Comparison of ENCODE assay signal across 30 cellular contexts in the genomic region with DNA sequence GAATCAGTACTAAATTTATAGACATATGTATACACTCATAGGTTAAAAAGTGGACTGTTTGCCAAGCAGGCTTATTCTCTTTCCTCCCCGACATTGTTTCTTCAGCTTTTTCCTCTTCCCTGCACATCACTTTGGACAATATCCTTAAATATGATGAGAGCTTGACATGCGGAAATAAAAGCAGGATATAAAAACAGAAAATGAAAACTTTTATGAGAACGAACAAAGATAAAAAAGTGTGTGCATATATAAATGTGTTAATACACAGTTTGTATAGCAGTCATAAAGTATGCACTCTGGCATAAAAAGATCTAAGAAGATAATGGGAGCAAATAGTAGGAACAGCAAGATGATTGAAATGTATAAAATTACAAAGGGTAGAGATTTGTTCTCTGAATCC.
"Had no signal": no experiment of that assay in that cellular context is flagged by ENCODE, and none has a peak within 500 bp of the region (broad histone marks: within the 10 kb centered on the region; RNA-seq: fewer than 3 reads in every experiment).

No MANE protein-coding gene starts in this region.

- H3K4me1 Mint-ChIP-seq: immature natural killer cell, nephron, neural crest cell had no signal

- FAIRE-seq: kidney, pancreas had no signal

- H3K27ac Mint-ChIP-seq: immature natural killer cell; naive thymus-derived CD8-positive, alpha-beta T cell; nephron; stimulated activated naive B cell treated with anti-CD40 and anti-IgM and Interleukin-4, amounts not matched to agents 10 μg/mL and 1 μg/mL and 100 μg/mL, for 72 hours had no signal

- ATAC-seq: left colon; left lung; lower lobe of right lung; naive thymus-derived CD8-positive, alpha-beta T cell; pancreas; right cardiac atrium; sciatic nerve; stimulated activated naive B cell treated with anti-CD40 and anti-IgM and Interleukin-4, amounts not matched to agents 10 μg/mL and 1 μg/mL and 100 μg/mL, for 72 hours; stimulated activated naive CD8-positive, alpha-beta T cell treated with anti-CD3 and anti-CD28 coated beads, Interleukin-15, Interleukin-2, amounts not matched to agents 100 U/mL and 50 U/mL, for 24 hours had no signal

- H3K36me3 Mint-ChIP-seq: immature natural killer cell; naive thymus-derived CD8-positive, alpha-beta T cell; stimulated activated naive B cell treated with anti-CD40 and anti-IgM and Interleukin-4, amounts not matched to agents 10 μg/mL and 1 μg/mL and 100 μg/mL, for 72 hours had no signal

- H3K27ac ChIP-seq: left lung, lower lobe of right lung, pancreas, prostate gland, skin epidermis, stomach, testis, thyroid gland, transverse colon, upper lobe of left lung, vagina had no signal

- H3K9me3 ChIP-seq: left lung, lower lobe of right lung, pancreas, prostate gland, stomach, testis, thyroid gland, transverse colon, upper lobe of left lung, vagina had no signal

- H3K4me3 Mint-ChIP-seq: immature natural killer cell; naive thymus-derived CD8-positive, alpha-beta T cell; nephron; neural crest cell; stimulated activated naive B cell treated with anti-CD40 and anti-IgM and Interleukin-4, amounts not matched to agents 10 μg/mL and 1 μg/mL and 100 μg/mL, for 72 hours had no signal

- H3K9me3 Mint-ChIP-seq: immature natural killer cell; naive thymus-derived CD8-positive, alpha-beta T cell; nephron; neural crest cell; stimulated activated naive B cell treated with anti-CD40 and anti-IgM and Interleukin-4, amounts not matched to agents 10 μg/mL and 1 μg/mL and 100 μg/mL, for 72 hours had no signal

- H3K27me3 ChIP-seq: testis, thyroid gland, upper lobe of left lung, vagina had no signal

- H3K4me3 ChIP-seq: left lung, lower lobe of right lung, pancreas, prostate gland, skin epidermis, stomach, testis, thyroid gland, transverse colon, upper lobe of left lung, vagina had no signal

- H3K4me1 ChIP-seq: left lung, lower lobe of right lung, pancreas, prostate gland, stomach, testis, thyroid gland, transverse colon, upper lobe of left lung, vagina had no signal

- H3K36me3 ChIP-seq: left lung, lower lobe of right lung, pancreas, prostate gland, stomach, thyroid gland, transverse colon, upper lobe of left lung, vagina had no signal

- DNase-seq: immature natural killer cell; kidney; left colon; left lung; lower lobe of right lung; mammary epithelial cell; mesenchymal stem cell; naive thymus-derived CD8-positive, alpha-beta T cell; nucleus accumbens; pancreas; posterior cingulate gyrus; retina; right cardiac atrium; stimulated activated CD4-positive, alpha-beta T cell treated with anti-CD3 and anti-CD28 coated beads, Interleukin-12 subunit alpha, Interleukin-12 subunit beta, amount 100 ng/mL, for 4 hours; stimulated activated CD4-positive, alpha-beta T cell treated with anti-CD3 and anti-CD28 coated beads, Interleukin-15, amount 100 ng/mL, for 24 hours; stimulated activated CD4-positive, alpha-beta T cell treated with anti-CD3 and anti-CD28 coated beads, Interleukin-2, amount 100 ng/mL, for 24 hours; stimulated activated CD4-positive, alpha-beta T cell treated with anti-CD3 and anti-CD28 coated beads, Interleukin-4, amount 100 ng/mL, for 1 hour; stimulated activated naive B cell treated with anti-CD40 and anti-IgM and Interleukin-4, amounts not matched to agents 10 μg/mL and 1 μg/mL and 100 μg/mL, for 72 hours; stimulated activated naive CD8-positive, alpha-beta T cell treated with anti-CD3 and anti-CD28 coated beads, Interleukin-15, Interleukin-2, amounts not matched to agents 100 U/mL and 50 U/mL, for 24 hours; stomach; testis; thyroid gland; transverse colon; upper lobe of left lung had no signal
